Comparison of ENCODE assay signal across 28 cellular contexts in genomic region chr20:44143896-44144295, GRCh38. TPM values are rescaled to one million over a fixed set of nuclear protein-coding genes. Genes with fewer than 3 reads are reported as not detected.
DNase-seq lines count a peak whose midpoint lies in the region; ATAC-seq and TF ChIP-seq lines count a peak whose summit lies in the region.
"Had no signal": no experiment of that assay in that cellular context is flagged by ENCODE, and none has a peak within 500 bp of the region (broad histone marks: within the 10 kb centered on the region; RNA-seq: fewer than 3 reads in every experiment).

No MANE protein-coding gene starts in this region.

- no peaks in the 10 kb centered on the region for H3K36me3 Mint-ChIP-seq in mesothelial cell of epicardium
- H3K36me3 Mint-ChIP-seq: activated CD4-positive, alpha-beta memory T cell treated with anti-CD3 and anti-CD28 coated beads for 36 hours; activated naive CD4-positive, alpha-beta T cell treated with anti-CD3 and anti-CD28 coated beads, Interleukin-2, amount 10 ng/mL, durations not matched to agents 7 days and 5 days had no signal

- H3K27me3 Mint-ChIP-seq in mesothelial cell of epicardium (ENCODE audit: low read depth): no peaks in the 10 kb centered on the region

- TF ChIP-seq EP300 in gastroesophageal sphincter (IDR thresholded peaks at IDR 0.05) (no peak), sigmoid colon (IDR thresholded peaks at IDR 0.05) (peak in 2 of 4 donors; percentile 12 to 15)

- peaks cover 9% of the 10 kb centered on the region for H3K4me1 Mint-ChIP-seq in mesothelial cell of epicardium
- H3K4me1 Mint-ChIP-seq: activated naive CD4-positive, alpha-beta T cell treated with anti-CD3 and anti-CD28 coated beads, Interleukin-2, amount 10 ng/mL, durations not matched to agents 7 days and 5 days had no signal

- H3K4me3 ChIP-seq in gastroesophageal sphincter (no peak overlapping the region), sigmoid colon (no peak overlapping the region), aorta (ENCODE audit: low read length in 2 of 2) (no peak overlapping the region), MM.1S (ENCODE audit: low read length) (no peak overlapping the region)
- H3K4me3 ChIP-seq: BLaER1, breast epithelium, thyroid gland had no signal

- H3K9me2 ChIP-seq in MM.1S (replicated peaks; ENCODE audit: insufficient read depth, low read length): no peaks in the 10 kb centered on the region

- no peak overlapping the region for H3K4me2 ChIP-seq in MM.1S (ENCODE audit: low read depth, low read length)
- H3K4me2 ChIP-seq: BLaER1 had no signal

- no peak overlapping the region for H3K9ac ChIP-seq in MM.1S (ENCODE audit: low read length)
- H3K9ac ChIP-seq: BLaER1 had no signal

- TF ChIP-seq CTCF in gastroesophageal sphincter (IDR thresholded peaks at IDR 0.05) (no peak), mesothelial cell of epicardium (IDR thresholded peaks at IDR 0.05; ENCODE audit: unreplicated experiment) (no peak), sigmoid colon (IDR thresholded peaks at IDR 0.05) (no peak), MM.1S (IDR thresholded peaks at IDR 0.05; ENCODE audit: low read length) (no peak)

- no peaks in the 10 kb centered on the region for H4K20me1 ChIP-seq in MM.1S (ENCODE audit: insufficient read depth, low read length)
- H4K20me1 ChIP-seq: BLaER1 had no signal

- H3K27ac ChIP-seq in gastroesophageal sphincter: peak overlapping the region; percentile 71 to 95 (median 92)
- H3K27ac ChIP-seq in sigmoid colon: peak overlapping the region; percentile 80 to 92 (median 92)
- H3K27ac ChIP-seq in aorta (ENCODE audit: low read depth in 1 of 2, low read length in 2 of 2): peak overlapping the region; percentile 71 to 85
- no peak overlapping the region for H3K27ac ChIP-seq in MM.1S (ENCODE audit: low read length)
- H3K27ac ChIP-seq: BLaER1, breast epithelium, thyroid gland had no signal

- no peak overlapping the region for H3K4me3 Mint-ChIP-seq in mesothelial cell of epicardium
- H3K4me3 Mint-ChIP-seq: activated CD4-positive, alpha-beta memory T cell treated with anti-CD3 and anti-CD28 coated beads for 36 hours; activated naive CD4-positive, alpha-beta T cell treated with anti-CD3 and anti-CD28 coated beads, Interleukin-2, amount 10 ng/mL, durations not matched to agents 7 days and 5 days; activated T-helper 1 cell treated with anti-CD3 and anti-CD28 coated beads, Interleukin-12 subunit alpha, Interleukin-12 subunit beta, Interleukin-2, Interleukin-4 antibody, amounts not matched to agents 30 ng/mL and 10 ng/mL and 1 ng/mL, durations not matched to agents 14 hours and 24 hours and 36 hours; dendritic cell treated with granulocyte-macrophage colony-stimulating factor and Interleukin-4, amounts not matched to agents 40 ng/mL and 50 ng/mL, for 4 days; H9; nephron progenitor cell had no signal

- ATAC-seq in gastroesophageal sphincter (peak; percentile 62), aorta (ENCODE audit: low FRiP score) (peak; percentile 31), GM18873 (IDR thresholded peaks at IDR 0.05; ENCODE audit: low FRiP score, unreplicated experiment) (no peak)

- no peaks in the 10 kb centered on the region for H3K79me2 ChIP-seq in MM.1S (ENCODE audit: low read length)

- no peaks in the 10 kb centered on the region for H3F3A ChIP-seq in MM.1S (ENCODE audit: insufficient read depth, low read length)

- H3K9me3 Mint-ChIP-seq in mesothelial cell of epicardium: no peaks in the 10 kb centered on the region
- H3K9me3 Mint-ChIP-seq: activated CD4-positive, alpha-beta memory T cell treated with anti-CD3 and anti-CD28 coated beads for 36 hours; activated naive CD4-positive, alpha-beta T cell treated with anti-CD3 and anti-CD28 coated beads, Interleukin-2, amount 10 ng/mL, durations not matched to agents 7 days and 5 days; activated T-helper 1 cell treated with anti-CD3 and anti-CD28 coated beads, Interleukin-12 subunit alpha, Interleukin-12 subunit beta, Interleukin-2, Interleukin-4 antibody, amounts not matched to agents 30 ng/mL and 10 ng/mL and 1 ng/mL, durations not matched to agents 14 hours and 24 hours and 36 hours; dendritic cell treated with granulocyte-macrophage colony-stimulating factor and Interleukin-4, amounts not matched to agents 40 ng/mL and 50 ng/mL, for 4 days; H9; nephron progenitor cell had no signal

- peak overlapping the region; percentile 41 for H3K27ac Mint-ChIP-seq in mesothelial cell of epicardium
- H3K27ac Mint-ChIP-seq: activated CD4-positive, alpha-beta memory T cell treated with anti-CD3 and anti-CD28 coated beads for 36 hours; activated naive CD4-positive, alpha-beta T cell treated with anti-CD3 and anti-CD28 coated beads, Interleukin-2, amount 10 ng/mL, durations not matched to agents 7 days and 5 days; activated T-helper 1 cell treated with anti-CD3 and anti-CD28 coated beads, Interleukin-12 subunit alpha, Interleukin-12 subunit beta, Interleukin-2, Interleukin-4 antibody, amounts not matched to agents 30 ng/mL and 10 ng/mL and 1 ng/mL, durations not matched to agents 14 hours and 24 hours and 36 hours; dendritic cell treated with granulocyte-macrophage colony-stimulating factor and Interleukin-4, amounts not matched to agents 40 ng/mL and 50 ng/mL, for 4 days had no signal

- TF ChIP-seq POLR2A in gastroesophageal sphincter (IDR thresholded peaks at IDR 0.05): peak in 1 of 2 donors; percentile 20
- TF ChIP-seq POLR2A in sigmoid colon (IDR thresholded peaks at IDR 0.05): no peak

- intact Hi-C loops in sigmoid colon (cut with DNase I) (no loop called here), aorta (cut with DNase I) (loop anchor here in 1 of 2 donors (2.0 kb wide), 1 partner anchor 43 kb away; the partner anchor contains the start of gene JPH2)

- H3K4me1 ChIP-seq in gastroesophageal sphincter: peaks cover 2 to 100% (median 11%) of the 10 kb centered on the region in 3 donors
- peaks cover 0 to 95% (median 92%) of the 10 kb centered on the region in 4 donors for H3K4me1 ChIP-seq in sigmoid colon
- peaks cover 3 to 10% of the 10 kb centered on the region in 2 donors for H3K4me1 ChIP-seq in aorta (ENCODE audit: control insufficient read depth in 1 of 2, insufficient read depth in 2 of 2, low read length in 2 of 2)
- no peaks in the 10 kb centered on the region for H3K4me1 ChIP-seq in MM.1S (ENCODE audit: low read length)
- H3K4me1 ChIP-seq: breast epithelium, thyroid gland had no signal

- H3K27me3 ChIP-seq in gastroesophageal sphincter (no peaks in the 10 kb centered on the region), sigmoid colon (no peaks in the 10 kb centered on the region), aorta (ENCODE audit: control insufficient read depth in 1 of 2, insufficient read depth in 2 of 2, low read length in 1 of 2) (no peaks in the 10 kb centered on the region), MM.1S (replicated peaks; ENCODE audit: insufficient read depth, low read length) (peaks cover 5% of the 10 kb centered on the region; the same call in 1 of the 2 replicates)
- H3K27me3 ChIP-seq: BLaER1, breast epithelium, thyroid gland had no signal

- 14 to 39% methylated on average over 6 to 7 of the region's 7 CpGs for WGBS in gastroesophageal sphincter (ENCODE audit: low coverage in 1 of 2), 2 donors
- WGBS in sigmoid colon, 2 donors: 77 to 80% methylated on average over 7 of the region's 7 CpGs
- WGBS in aorta, 2 donors: 16 to 18% methylated on average over 7 of the region's 7 CpGs

- DNase-seq in mesothelial cell of epicardium (ENCODE audit: low spot score in 2 of 2, unreplicated experiment in 2 of 2): no peak
- peak; percentile 83 for DNase-seq in sigmoid colon
- no peak for DNase-seq in aorta
- no peak for DNase-seq in SIG-M5 treated with dmso at 0.1 percent for 504 hours (lab: John Stamatoyannopoulos, UW; ENCODE audit: unreplicated experiment)
- DNase-seq in MM.1S: no peak
- DNase-seq: activated CD4-positive, alpha-beta memory T cell treated with anti-CD3 and anti-CD28 coated beads for 36 hours; activated CD4-positive, CD25-positive, alpha-beta regulatory T cell treated with anti-CD3 and anti-CD28 coated beads, Interleukin-2, amount 50 U/mL, for 72 hours; activated CD8-positive, alpha-beta memory T cell treated with anti-CD3 and anti-CD28 coated beads, Interleukin-2, amount 50 U/mL, for 4 hours; activated naive CD4-positive, alpha-beta T cell treated with anti-CD3 and anti-CD28 coated beads, Interleukin-2, amount 10 ng/mL, durations not matched to agents 7 days and 5 days; amniotic stem cell; H9; islet precursor cell; KBM-7; midbrain; NCI-H2029; NCI-H2227 treated with DMSO at 0.1 percent for 48 hours; NCI-H69; nephron progenitor cell; posterior cingulate gyrus; stimulated activated naive CD4-positive, alpha-beta T cell; thyroid gland had no signal

- H3K36me3 ChIP-seq in gastroesophageal sphincter (no peaks in the 10 kb centered on the region), sigmoid colon (peaks cover 0 to 10% (median 0%) of the 10 kb centered on the region in 4 donors), aorta (ENCODE audit: control insufficient read depth in 1 of 2, insufficient read depth in 2 of 2, low read length in 1 of 2) (no peaks in the 10 kb centered on the region), MM.1S (replicated peaks; ENCODE audit: insufficient read depth, low read length) (no peaks in the 10 kb centered on the region)
- H3K36me3 ChIP-seq: BLaER1, breast epithelium, thyroid gland had no signal

- no peak overlapping the region for H2AFZ ChIP-seq in MM.1S (ENCODE audit: low read length)

- H3K9me3 ChIP-seq in gastroesophageal sphincter (no peaks in the 10 kb centered on the region), sigmoid colon (no peaks in the 10 kb centered on the region), aorta (ENCODE audit: control insufficient read depth, low read length) (no peaks in the 10 kb centered on the region), MM.1S (replicated peaks; ENCODE audit: insufficient read depth, low read length) (no peaks in the 10 kb centered on the region)
- H3K9me3 ChIP-seq: BLaER1, breast epithelium, thyroid gland had no signal

RNA-seq across cellular contexts. Expression of gene JPH2, which starts 43.1 kb away (rescaled TPM):
- total RNA-seq in gastroesophageal sphincter (100 to 1,000 TPM; 173 to 442 (median 242) TPM), mesothelial cell of epicardium (3.4 to 4.2 TPM (median 3.5 TPM) in 3 replicates), sigmoid colon (100 to 1,000 TPM in 3 of 4 donors, 10 to 100 TPM in 1; 52.0 to 166 (median 122) TPM), aorta (100 to 1,000 TPM in 1 of 2 donors, 10 to 100 TPM in 1; 63.3 to 140 TPM)
- polyA plus RNA-seq in sigmoid colon (1 to 10 TPM in 1 of 3 donors, under 1 TPM in 2; 0.23 to 5.3 (median 0.60) TPM), aorta (10 to 100 TPM; 12.8 to 19.4 TPM)
- total RNA-seq: activated CD4-positive, alpha-beta memory T cell treated with anti-CD3 and anti-CD28 coated beads for 36 hours; activated T-helper 1 cell treated with anti-CD3 and anti-CD28 coated beads, Interleukin-12 subunit alpha, Interleukin-12 subunit beta, Interleukin-2, Interleukin-4 antibody, amounts not matched to agents 30 ng/mL and 10 ng/mL and 1 ng/mL, durations not matched to agents 14 hours and 24 hours and 36 hours; T-helper 1 cell treated with Interleukin-12 subunit alpha and Interleukin-12 subunit beta and Interleukin-4 antibody, amounts not matched to agents 30 ng/mL and 1 ng/mL, for 36 hours had no signal

Comparison
In these comparisons a context has a peak if more than half of its experiments do, and no peak if none do; other contexts are left out.
1. RNA of gene JPH2, which starts 43.1 kb away (total RNA-seq): 173 to 442 TPM in gastroesophageal sphincter, 63.3 to 140 TPM in aorta and 52.0 to 166 TPM in sigmoid colon; 3.4 to 4.2 TPM in mesothelial cell of epicardium; every median in the first group is over 10 times any median in the second.